ENCODE assay signal across 29 cellular contexts in the genomic region with DNA sequence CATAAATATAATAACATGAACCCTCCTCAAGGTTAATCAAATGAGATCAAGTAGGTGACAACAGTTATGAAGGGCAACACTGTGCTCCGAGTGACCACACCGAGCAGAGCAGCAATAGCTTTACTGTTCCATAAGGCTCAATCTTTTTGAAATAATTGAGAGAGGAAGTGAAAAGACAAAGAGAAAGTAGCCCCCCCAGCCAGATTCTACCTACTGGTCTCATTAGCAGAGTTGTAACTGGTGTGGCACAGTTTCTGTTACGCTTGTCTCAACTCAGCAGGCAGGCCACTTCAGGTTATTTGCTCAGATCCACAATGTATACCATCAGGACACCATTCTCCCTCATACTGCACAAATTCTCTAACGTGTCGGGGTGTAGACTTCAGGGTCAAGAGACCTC. TPM values are rescaled to one million over a fixed set of nuclear protein-coding genes. Genes with fewer than 3 reads are reported as not detected.
A peak's percentile ranks its signal among the peaks of the same experiment; 100 is the strongest.
DNase-seq lines count a peak whose midpoint lies in the region; ATAC-seq, FAIRE-seq and TF ChIP-seq lines count a peak whose summit lies in the region.
"Had no signal": no experiment of that assay in that cellular context is flagged by ENCODE, and none has a peak within 500 bp of the region (broad histone marks: within the 10 kb centered on the region; RNA-seq: fewer than 3 reads in every experiment).

No MANE protein-coding gene starts in this region.

- H3K4me1 ChIP-seq in CD8-positive, alpha-beta T cell (ENCODE audit: insufficient read depth, low read length) = no peaks in the 10 kb centered on the region
- H3K4me1 ChIP-seq: lower lobe of right lung, suprapubic skin had no signal

- no peaks in the 10 kb centered on the region for H3K27me3 ChIP-seq in layer of hippocampus (ENCODE audit: control insufficient read depth, insufficient read depth, low read length)
- H3K27me3 ChIP-seq in CD8-positive, alpha-beta T cell (ENCODE audit: insufficient read depth, low read length) = no peaks in the 10 kb centered on the region
- H3K27me3 ChIP-seq: BLaER1, suprapubic skin had no signal

- H3K27me3 Mint-ChIP-seq in CD8-positive, alpha-beta T cell (ENCODE audit: low read depth) = peaks cover 5% of the 10 kb centered on the region

- intact Hi-C loops in CD8-positive, alpha-beta T cell (cut with DNase I, micrococcal nuclease) = no loop called here

- H3K9me3 ChIP-seq in CD8-positive, alpha-beta T cell (ENCODE audit: low read length) = no peaks in the 10 kb centered on the region
- H3K9me3 ChIP-seq: BLaER1, lower lobe of right lung, mucosa of descending colon, suprapubic skin had no signal

- POLR2A ChIA-PET in CD8-positive, alpha-beta T cell (lab: Charles Lee) = no interaction called here

- DNase-seq in GM12892 (ENCODE audit: insufficient read length) = no peak
- peak; percentile 74 for DNase-seq in NCI-H748 treated with DMSO at 0.1 percent for 48 hours (lab: John Stamatoyannopoulos, UW)
- no peak for DNase-seq in CD8-positive, alpha-beta T cell
- no peak for DNase-seq in iPS-NIHi7 (ENCODE audit: extremely low spot score)
- DNase-seq: ACHN; activated CD4-positive, alpha-beta memory T cell treated with anti-CD3 and anti-CD28 coated beads, Interleukin-2, amount 10 ng/mL, durations not matched to agents 7 days and 5 days; activated naive CD4-positive, alpha-beta T cell treated with anti-CD3 and anti-CD28 coated beads for 36 hours; activated T-cell treated with anti-CD3 and anti-CD28 coated beads for 4 hours; anterior cingulate cortex; foreskin melanocyte; hippocampal formation; kidney; lower lobe of right lung; mucosa of descending colon; NCI-H1048; NCI-H2081; NCI-H774; stimulated activated CD4-positive, alpha-beta T cell treated with anti-CD3 and anti-CD28 coated beads, Interleukin-15, amount 100 ng/mL, for 24 hours; stimulated activated CD8-positive, alpha-beta memory T cell treated with anti-CD3 and anti-CD28 coated beads, Interleukin-4, amount 100 ng/mL, for 48 hours; T1000 had no signal

- H3K27ac ChIP-seq in layer of hippocampus (ENCODE audit: low read depth, low read length) = peak overlapping the region; percentile 95
- no peak overlapping the region for H3K27ac ChIP-seq in CD8-positive, alpha-beta T cell (ENCODE audit: low read depth, low read length)
- H3K27ac ChIP-seq: BLaER1, lower lobe of right lung, suprapubic skin had no signal

- peak; percentile 78 for FAIRE-seq in GM12892 (lab: Jason Lieb, UNC)
- FAIRE-seq: kidney had no signal

- CTCF ChIA-PET in CD8-positive, alpha-beta T cell (lab: Charles Lee) = no interaction called here

- no peak overlapping the region for H3K4me3 Mint-ChIP-seq in CD8-positive, alpha-beta T cell
- H3K4me3 Mint-ChIP-seq: activated CD4-positive, alpha-beta memory T cell treated with anti-CD3 and anti-CD28 coated beads, Interleukin-2, amount 10 ng/mL, durations not matched to agents 7 days and 5 days; activated naive CD4-positive, alpha-beta T cell treated with anti-CD3 and anti-CD28 coated beads for 36 hours; neural crest cell had no signal

- no peaks in the 10 kb centered on the region for H3K36me3 Mint-ChIP-seq in CD8-positive, alpha-beta T cell

- no peak for TF ChIP-seq CTCF in CD8-positive, alpha-beta T cell (IDR thresholded peaks at IDR 0.05)

- no peaks in the 10 kb centered on the region for H3K36me3 ChIP-seq in CD8-positive, alpha-beta T cell (ENCODE audit: insufficient read depth, low read length)
- H3K36me3 ChIP-seq: BLaER1, lower lobe of right lung, suprapubic skin had no signal

- ATAC-seq in HG02852 (IDR thresholded peaks at IDR 0.05; ENCODE audit: unreplicated experiment) (peak; percentile 32), HG02981 (IDR thresholded peaks at IDR 0.05; ENCODE audit: unreplicated experiment) (no peak), HG02571 (IDR thresholded peaks at IDR 0.05; ENCODE audit: unreplicated experiment) (no peak)
- ATAC-seq in CD8-positive, alpha-beta T cell = no peak
- ATAC-seq: lower lobe of right lung, mucosa of descending colon, Right ventricle myocardium inferior, sciatic nerve had no signal

- no peak overlapping the region for H3K4me3 ChIP-seq in CD8-positive, alpha-beta T cell (ENCODE audit: low read depth, low read length)
- H3K4me3 ChIP-seq: BLaER1, lower lobe of right lung, mucosa of descending colon, suprapubic skin had no signal

- no peak for TF ChIP-seq POLR2A in GM12892 (IDR thresholded peaks at IDR 0.05; ENCODE audit: low read depth, low read length)

- H3K4me1 Mint-ChIP-seq in CD8-positive, alpha-beta T cell (ENCODE audit: low read depth) = no peaks in the 10 kb centered on the region
- H3K4me1 Mint-ChIP-seq: activated CD4-positive, alpha-beta memory T cell treated with anti-CD3 and anti-CD28 coated beads, Interleukin-2, amount 10 ng/mL, durations not matched to agents 7 days and 5 days had no signal

- no peaks in the 10 kb centered on the region for H3K9me3 Mint-ChIP-seq in CD8-positive, alpha-beta T cell
- H3K9me3 Mint-ChIP-seq: activated CD4-positive, alpha-beta memory T cell treated with anti-CD3 and anti-CD28 coated beads, Interleukin-2, amount 10 ng/mL, durations not matched to agents 7 days and 5 days; activated naive CD4-positive, alpha-beta T cell treated with anti-CD3 and anti-CD28 coated beads for 36 hours had no signal

- no peak overlapping the region for H3K27ac Mint-ChIP-seq in CD8-positive, alpha-beta T cell
- H3K27ac Mint-ChIP-seq: activated CD4-positive, alpha-beta memory T cell treated with anti-CD3 and anti-CD28 coated beads, Interleukin-2, amount 10 ng/mL, durations not matched to agents 7 days and 5 days; activated naive CD4-positive, alpha-beta T cell treated with anti-CD3 and anti-CD28 coated beads for 36 hours had no signal

RNA-seq across cellular contexts. Expression of gene PRUNE2, which starts 14.0 kb away (rescaled TPM):
- 1.7 TPM for polyA plus RNA-seq in GM12892 (2012; ENCODE audit: missing spikeins)
- total RNA-seq in CD8-positive, alpha-beta T cell = not detected
